In the genomic region with DNA sequence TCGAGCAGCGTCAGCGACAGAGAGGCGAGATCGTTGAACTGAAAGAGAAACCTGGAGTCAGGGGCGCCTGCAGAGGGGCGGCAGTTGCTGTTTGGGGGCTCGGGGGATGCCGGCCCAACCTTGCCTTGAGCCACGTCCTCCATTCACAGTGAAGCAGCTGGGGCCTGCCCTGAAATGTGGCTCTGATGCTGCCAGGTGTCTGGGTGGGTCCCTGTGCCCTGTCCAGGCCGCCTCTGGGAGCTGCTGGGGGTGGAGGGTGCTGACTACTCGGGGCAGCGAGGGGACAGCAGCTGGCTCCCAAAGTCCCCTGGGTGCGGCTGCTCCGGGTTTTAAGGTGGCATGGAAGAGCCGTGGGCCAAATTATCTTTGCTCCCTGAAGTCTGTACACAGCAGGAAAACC, we compare ENCODE assay signal across 25 cellular contexts.
"Had no signal": no experiment of that assay in that cellular context is flagged by ENCODE, and none has a peak within 500 bp of the region (broad histone marks: within the 10 kb centered on the region; RNA-seq: fewer than 3 reads in every experiment).

No MANE protein-coding gene starts in this region.

- H3K9me3 Mint-ChIP-seq: dendritic cell treated with granulocyte-macrophage colony-stimulating factor and Interleukin-4, amounts not matched to agents 40 ng/mL and 50 ng/mL, for 4 days; effector memory CD8-positive, alpha-beta T cell; immature natural killer cell had no signal

- H3K4me3 ChIP-seq: colonic mucosa, esophagus squamous epithelium, gastrocnemius medialis, heart left ventricle, hepatocyte, left lung, lower lobe of right lung, mucosa of descending colon had no signal

- H3K4me3 Mint-ChIP-seq: dendritic cell treated with granulocyte-macrophage colony-stimulating factor and Interleukin-4, amounts not matched to agents 40 ng/mL and 50 ng/mL, for 4 days; effector memory CD8-positive, alpha-beta T cell; endodermal cell; immature natural killer cell; mesothelial cell of epicardium had no signal

- H3K27ac ChIP-seq: colonic mucosa, epithelial cell of prostate, esophagus squamous epithelium, gastrocnemius medialis, heart left ventricle, hepatocyte, left lung, lower lobe of right lung had no signal

- H3K4me2 ChIP-seq: hepatocyte had no signal

- ATAC-seq: effector memory CD8-positive, alpha-beta T cell; esophagus mucosa; gastrocnemius medialis; heart left ventricle; left cardiac atrium; left lung; left ventricle myocardium superior; lower lobe of right lung; mucosa of descending colon had no signal

- DNase-seq: colonic mucosa; cortex of kidney; effector CD8-positive, alpha-beta T cell; effector memory CD8-positive, alpha-beta T cell; endodermal cell; erythroblast; esophagus squamous epithelium; foreskin fibroblast; foreskin melanocyte; gastrocnemius medialis; hypothalamus; immature natural killer cell; islet precursor cell; left cardiac atrium; left ventricle myocardium superior; lower lobe of right lung; mesenchymal stem cell; mucosa of descending colon had no signal

- H3K4me1 Mint-ChIP-seq: endodermal cell, immature natural killer cell had no signal

- H2AFZ ChIP-seq: hepatocyte had no signal

- H3K27me3 ChIP-seq: colonic mucosa, esophagus squamous epithelium, heart left ventricle, hepatocyte, left lung had no signal

- H3K36me3 ChIP-seq: colonic mucosa, gastrocnemius medialis had no signal

- H3K9me3 ChIP-seq: colonic mucosa, esophagus squamous epithelium, gastrocnemius medialis, left lung, lower lobe of right lung, mucosa of descending colon had no signal

- H3K27ac Mint-ChIP-seq: dendritic cell treated with granulocyte-macrophage colony-stimulating factor and Interleukin-4, amounts not matched to agents 40 ng/mL and 50 ng/mL, for 4 days; effector memory CD8-positive, alpha-beta T cell; endodermal cell; immature natural killer cell; mesothelial cell of epicardium had no signal

- H3K4me1 ChIP-seq: colonic mucosa had no signal

- H3K27me3 Mint-ChIP-seq: dendritic cell treated with granulocyte-macrophage colony-stimulating factor and Interleukin-4, amounts not matched to agents 40 ng/mL and 50 ng/mL, for 4 days; effector memory CD8-positive, alpha-beta T cell had no signal
